ENCODE assay signal across 1 cellular context in the genomic region with DNA sequence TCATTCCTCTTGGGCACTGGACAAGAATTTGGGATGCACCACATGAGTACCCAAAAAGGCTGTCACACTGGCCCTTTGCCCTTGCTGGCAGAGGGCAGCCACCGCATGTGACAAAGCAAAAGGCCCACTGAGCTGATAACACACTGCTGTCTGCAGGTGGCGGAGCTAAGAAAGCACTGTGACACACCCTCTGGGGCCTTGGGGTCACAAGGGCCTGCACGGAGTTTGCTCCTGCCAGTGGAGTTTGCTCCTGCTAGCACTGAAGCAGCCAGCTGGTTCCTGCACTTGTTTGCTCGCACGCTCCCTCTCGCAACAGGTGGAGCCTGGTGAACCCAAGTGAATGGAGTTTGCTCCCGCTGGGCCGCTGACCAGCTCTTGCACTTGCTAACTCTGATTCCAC.
TF ChIP-seq lines count a peak whose summit lies in the region.

No MANE protein-coding gene starts in this region.

TF ChIP-seq in HepG2, 621 proteins besides CTCF, POLR2A, EP300 and RAD21 (continued from another document and continues in another):
- TF ChIP-seq, protein P1, sequence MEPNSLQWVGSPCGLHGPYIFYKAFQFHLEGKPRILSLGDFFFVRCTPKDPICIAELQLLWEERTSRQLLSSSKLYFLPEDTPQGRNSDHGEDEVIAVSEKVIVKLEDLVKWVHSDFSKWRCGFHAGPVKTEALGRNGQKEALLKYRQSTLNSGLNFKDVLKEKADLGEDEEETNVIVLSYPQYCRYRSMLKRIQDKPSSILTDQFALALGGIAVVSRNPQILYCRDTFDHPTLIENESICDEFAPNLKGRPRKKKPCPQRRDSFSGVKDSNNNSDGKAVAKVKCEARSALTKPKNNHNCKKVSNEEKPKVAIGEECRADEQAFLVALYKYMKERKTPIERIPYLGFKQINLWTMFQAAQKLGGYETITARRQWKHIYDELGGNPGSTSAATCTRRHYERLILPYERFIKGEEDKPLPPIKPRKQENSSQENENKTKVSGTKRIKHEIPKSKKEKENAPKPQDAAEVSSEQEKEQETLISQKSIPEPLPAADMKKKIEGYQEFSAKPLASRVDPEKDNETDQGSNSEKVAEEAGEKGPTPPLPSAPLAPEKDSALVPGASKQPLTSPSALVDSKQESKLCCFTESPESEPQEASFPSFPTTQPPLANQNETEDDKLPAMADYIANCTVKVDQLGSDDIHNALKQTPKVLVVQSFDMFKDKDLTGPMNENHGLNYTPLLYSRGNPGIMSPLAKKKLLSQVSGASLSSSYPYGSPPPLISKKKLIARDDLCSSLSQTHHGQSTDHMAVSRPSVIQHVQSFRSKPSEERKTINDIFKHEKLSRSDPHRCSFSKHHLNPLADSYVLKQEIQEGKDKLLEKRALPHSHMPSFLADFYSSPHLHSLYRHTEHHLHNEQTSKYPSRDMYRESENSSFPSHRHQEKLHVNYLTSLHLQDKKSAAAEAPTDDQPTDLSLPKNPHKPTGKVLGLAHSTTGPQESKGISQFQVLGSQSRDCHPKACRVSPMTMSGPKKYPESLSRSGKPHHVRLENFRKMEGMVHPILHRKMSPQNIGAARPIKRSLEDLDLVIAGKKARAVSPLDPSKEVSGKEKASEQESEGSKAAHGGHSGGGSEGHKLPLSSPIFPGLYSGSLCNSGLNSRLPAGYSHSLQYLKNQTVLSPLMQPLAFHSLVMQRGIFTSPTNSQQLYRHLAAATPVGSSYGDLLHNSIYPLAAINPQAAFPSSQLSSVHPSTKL (CRISPR knock-in tag; IDR thresholded peaks at IDR 0.05) = peak; percentile 73
- TF ChIP-seq, protein P2, sequence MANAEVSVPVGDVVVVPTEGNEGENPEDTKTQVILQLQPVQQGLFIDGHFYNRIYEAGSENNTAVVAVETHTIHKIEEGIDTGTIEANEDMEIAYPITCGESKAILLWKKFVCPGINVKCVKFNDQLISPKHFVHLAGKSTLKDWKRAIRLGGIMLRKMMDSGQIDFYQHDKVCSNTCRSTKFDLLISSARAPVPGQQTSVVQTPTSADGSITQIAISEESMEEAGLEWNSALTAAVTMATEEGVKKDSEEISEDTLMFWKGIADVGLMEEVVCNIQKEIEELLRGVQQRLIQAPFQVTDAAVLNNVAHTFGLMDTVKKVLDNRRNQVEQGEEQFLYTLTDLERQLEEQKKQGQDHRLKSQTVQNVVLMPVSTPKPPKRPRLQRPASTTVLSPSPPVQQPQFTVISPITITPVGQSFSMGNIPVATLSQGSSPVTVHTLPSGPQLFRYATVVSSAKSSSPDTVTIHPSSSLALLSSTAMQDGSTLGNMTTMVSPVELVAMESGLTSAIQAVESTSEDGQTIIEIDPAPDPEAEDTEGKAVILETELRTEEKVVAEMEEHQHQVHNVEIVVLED (CRISPR knock-in tag; IDR thresholded peaks at IDR 0.05; ENCODE audit: borderline replicate concordance) = peak; percentile 48; the same call in 1 of the 2 replicates
- TF ChIP-seq, protein P3, sequence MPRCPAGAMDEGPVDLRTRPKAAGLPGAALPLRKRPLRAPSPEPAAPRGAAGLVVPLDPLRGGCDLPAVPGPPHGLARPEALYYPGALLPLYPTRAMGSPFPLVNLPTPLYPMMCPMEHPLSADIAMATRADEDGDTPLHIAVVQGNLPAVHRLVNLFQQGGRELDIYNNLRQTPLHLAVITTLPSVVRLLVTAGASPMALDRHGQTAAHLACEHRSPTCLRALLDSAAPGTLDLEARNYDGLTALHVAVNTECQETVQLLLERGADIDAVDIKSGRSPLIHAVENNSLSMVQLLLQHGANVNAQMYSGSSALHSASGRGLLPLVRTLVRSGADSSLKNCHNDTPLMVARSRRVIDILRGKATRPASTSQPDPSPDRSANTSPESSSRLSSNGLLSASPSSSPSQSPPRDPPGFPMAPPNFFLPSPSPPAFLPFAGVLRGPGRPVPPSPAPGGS (CRISPR knock-in tag; IDR thresholded peaks at IDR 0.05) = 0 out of 2 replicates have a peak, but pooled peaks have one; percentile 19
- TF ChIP-seq, protein P4, sequence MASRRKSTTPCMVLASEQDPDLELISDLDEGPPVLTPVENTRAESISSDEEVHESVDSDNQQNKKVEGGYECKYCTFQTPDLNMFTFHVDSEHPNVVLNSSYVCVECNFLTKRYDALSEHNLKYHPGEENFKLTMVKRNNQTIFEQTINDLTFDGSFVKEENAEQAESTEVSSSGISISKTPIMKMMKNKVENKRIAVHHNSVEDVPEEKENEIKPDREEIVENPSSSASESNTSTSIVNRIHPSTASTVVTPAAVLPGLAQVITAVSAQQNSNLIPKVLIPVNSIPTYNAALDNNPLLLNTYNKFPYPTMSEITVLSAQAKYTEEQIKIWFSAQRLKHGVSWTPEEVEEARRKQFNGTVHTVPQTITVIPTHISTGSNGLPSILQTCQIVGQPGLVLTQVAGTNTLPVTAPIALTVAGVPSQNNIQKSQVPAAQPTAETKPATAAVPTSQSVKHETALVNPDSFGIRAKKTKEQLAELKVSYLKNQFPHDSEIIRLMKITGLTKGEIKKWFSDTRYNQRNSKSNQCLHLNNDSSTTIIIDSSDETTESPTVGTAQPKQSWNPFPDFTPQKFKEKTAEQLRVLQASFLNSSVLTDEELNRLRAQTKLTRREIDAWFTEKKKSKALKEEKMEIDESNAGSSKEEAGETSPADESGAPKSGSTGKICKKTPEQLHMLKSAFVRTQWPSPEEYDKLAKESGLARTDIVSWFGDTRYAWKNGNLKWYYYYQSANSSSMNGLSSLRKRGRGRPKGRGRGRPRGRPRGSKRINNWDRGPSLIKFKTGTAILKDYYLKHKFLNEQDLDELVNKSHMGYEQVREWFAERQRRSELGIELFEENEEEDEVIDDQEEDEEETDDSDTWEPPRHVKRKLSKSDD (CRISPR knock-in tag; IDR thresholded peaks at IDR 0.05; ENCODE audit: low read depth) = 0 out of 2 replicates have a peak, but pooled peaks have one; percentile 55
- TF ChIP-seq ARNTL (CRISPR knock-in tag; IDR thresholded peaks at IDR 0.05) = peak; percentile 60; the same call in 1 of the 2 replicates
- peak; percentile 47; the same call in 1 of the 2 replicates for TF ChIP-seq ZNF350 (CRISPR knock-in tag; IDR thresholded peaks at IDR 0.05; ENCODE audit: borderline replicate concordance, low read depth)
- TF ChIP-seq ZNF629 (CRISPR knock-in tag; conservative IDR thresholded peaks at IDR 0.05) = 0 out of 2 replicates have a peak, but pooled peaks have one; percentile 26
- TF ChIP-seq CCDC6 (CRISPR knock-in tag; IDR thresholded peaks at IDR 0.05) = no peak
- TF ChIP-seq, protein P5, sequence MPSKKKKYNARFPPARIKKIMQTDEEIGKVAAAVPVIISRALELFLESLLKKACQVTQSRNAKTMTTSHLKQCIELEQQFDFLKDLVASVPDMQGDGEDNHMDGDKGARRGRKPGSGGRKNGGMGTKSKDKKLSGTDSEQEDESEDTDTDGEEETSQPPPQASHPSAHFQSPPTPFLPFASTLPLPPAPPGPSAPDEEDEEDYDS (CRISPR knock-in tag; IDR thresholded peaks at IDR 0.05) = 0 out of 2 replicates have a peak, but pooled peaks have one; percentile 32
- TF ChIP-seq, protein P6, sequence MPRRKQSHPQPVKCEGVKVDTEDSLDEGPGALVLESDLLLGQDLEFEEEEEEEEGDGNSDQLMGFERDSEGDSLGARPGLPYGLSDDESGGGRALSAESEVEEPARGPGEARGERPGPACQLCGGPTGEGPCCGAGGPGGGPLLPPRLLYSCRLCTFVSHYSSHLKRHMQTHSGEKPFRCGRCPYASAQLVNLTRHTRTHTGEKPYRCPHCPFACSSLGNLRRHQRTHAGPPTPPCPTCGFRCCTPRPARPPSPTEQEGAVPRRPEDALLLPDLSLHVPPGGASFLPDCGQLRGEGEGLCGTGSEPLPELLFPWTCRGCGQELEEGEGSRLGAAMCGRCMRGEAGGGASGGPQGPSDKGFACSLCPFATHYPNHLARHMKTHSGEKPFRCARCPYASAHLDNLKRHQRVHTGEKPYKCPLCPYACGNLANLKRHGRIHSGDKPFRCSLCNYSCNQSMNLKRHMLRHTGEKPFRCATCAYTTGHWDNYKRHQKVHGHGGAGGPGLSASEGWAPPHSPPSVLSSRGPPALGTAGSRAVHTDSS (CRISPR knock-in tag; conservative IDR thresholded peaks at IDR 0.05) = no peak
- peak; percentile 53 for TF ChIP-seq SAP130 (CRISPR knock-in tag; IDR thresholded peaks at IDR 0.05; ENCODE audit: low read depth)
- TF ChIP-seq ZFX (CRISPR knock-in tag; IDR thresholded peaks at IDR 0.05; ENCODE audit: low read depth) = peak; percentile 70
- TF ChIP-seq ZNF678 (CRISPR knock-in tag; IDR thresholded peaks at IDR 0.05) = no peak
- TF ChIP-seq LCORL (IDR thresholded peaks at IDR 0.05) = no peak
- TF ChIP-seq LCORL (CRISPR knock-in tag; IDR thresholded peaks at IDR 0.05) = peak; percentile 35; the same call in 1 of the 2 replicates
- no peak for TF ChIP-seq FOXA1 (IDR thresholded peaks at IDR 0.05)
- peak; percentile 33; the same call in 1 of the 2 replicates for TF ChIP-seq FOXA1 (CRISPR knock-in tag; IDR thresholded peaks at IDR 0.05)
- TF ChIP-seq MEF2D (CRISPR knock-in tag; IDR thresholded peaks at IDR 0.05) = 0 out of 2 replicates have a peak, but pooled peaks have one; percentile 18
- peak; percentile 43; the same call in 1 of the 2 replicates for TF ChIP-seq YEATS4 (CRISPR knock-in tag; IDR thresholded peaks at IDR 0.05; ENCODE audit: borderline replicate concordance)
- TF ChIP-seq, protein P7, sequence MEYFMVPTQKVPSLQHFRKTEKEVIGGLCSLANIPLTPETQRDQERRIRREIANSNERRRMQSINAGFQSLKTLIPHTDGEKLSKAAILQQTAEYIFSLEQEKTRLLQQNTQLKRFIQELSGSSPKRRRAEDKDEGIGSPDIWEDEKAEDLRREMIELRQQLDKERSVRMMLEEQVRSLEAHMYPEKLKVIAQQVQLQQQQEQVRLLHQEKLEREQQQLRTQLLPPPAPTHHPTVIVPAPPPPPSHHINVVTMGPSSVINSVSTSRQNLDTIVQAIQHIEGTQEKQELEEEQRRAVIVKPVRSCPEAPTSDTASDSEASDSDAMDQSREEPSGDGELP (IDR thresholded peaks at IDR 0.05; ENCODE audit: borderline replicate concordance, low read depth) = peak; percentile 96
- TF ChIP-seq NCOA1 (CRISPR knock-in tag; IDR thresholded peaks at IDR 0.05) = peak; percentile 66; the same call in 1 of the 2 replicates
- TF ChIP-seq ZNF136 (CRISPR knock-in tag; IDR thresholded peaks at IDR 0.05; ENCODE audit: low read depth) = 0 out of 2 replicates have a peak, but pooled peaks have one; percentile 54
- TF ChIP-seq, protein P8, sequence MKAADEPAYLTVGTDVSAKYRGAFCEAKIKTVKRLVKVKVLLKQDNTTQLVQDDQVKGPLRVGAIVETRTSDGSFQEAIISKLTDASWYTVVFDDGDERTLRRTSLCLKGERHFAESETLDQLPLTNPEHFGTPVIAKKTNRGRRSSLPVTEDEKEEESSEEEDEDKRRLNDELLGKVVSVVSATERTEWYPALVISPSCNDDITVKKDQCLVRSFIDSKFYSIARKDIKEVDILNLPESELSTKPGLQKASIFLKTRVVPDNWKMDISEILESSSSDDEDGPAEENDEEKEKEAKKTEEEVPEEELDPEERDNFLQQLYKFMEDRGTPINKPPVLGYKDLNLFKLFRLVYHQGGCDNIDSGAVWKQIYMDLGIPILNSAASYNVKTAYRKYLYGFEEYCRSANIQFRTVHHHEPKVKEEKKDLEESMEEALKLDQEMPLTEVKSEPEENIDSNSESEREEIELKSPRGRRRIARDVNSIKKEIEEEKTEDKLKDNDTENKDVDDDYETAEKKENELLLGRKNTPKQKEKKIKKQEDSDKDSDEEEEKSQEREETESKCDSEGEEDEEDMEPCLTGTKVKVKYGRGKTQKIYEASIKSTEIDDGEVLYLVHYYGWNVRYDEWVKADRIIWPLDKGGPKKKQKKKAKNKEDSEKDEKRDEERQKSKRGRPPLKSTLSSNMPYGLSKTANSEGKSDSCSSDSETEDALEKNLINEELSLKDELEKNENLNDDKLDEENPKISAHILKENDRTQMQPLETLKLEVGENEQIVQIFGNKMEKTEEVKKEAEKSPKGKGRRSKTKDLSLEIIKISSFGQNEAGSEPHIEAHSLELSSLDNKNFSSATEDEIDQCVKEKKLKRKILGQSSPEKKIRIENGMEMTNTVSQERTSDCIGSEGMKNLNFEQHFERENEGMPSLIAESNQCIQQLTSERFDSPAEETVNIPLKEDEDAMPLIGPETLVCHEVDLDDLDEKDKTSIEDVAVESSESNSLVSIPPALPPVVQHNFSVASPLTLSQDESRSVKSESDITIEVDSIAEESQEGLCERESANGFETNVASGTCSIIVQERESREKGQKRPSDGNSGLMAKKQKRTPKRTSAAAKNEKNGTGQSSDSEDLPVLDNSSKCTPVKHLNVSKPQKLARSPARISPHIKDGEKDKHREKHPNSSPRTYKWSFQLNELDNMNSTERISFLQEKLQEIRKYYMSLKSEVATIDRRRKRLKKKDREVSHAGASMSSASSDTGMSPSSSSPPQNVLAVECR (CRISPR knock-in tag; IDR thresholded peaks at IDR 0.05; ENCODE audit: borderline replicate concordance) = peak; percentile 61; the same call in 1 of the 2 replicates
- TF ChIP-seq NONO (IDR thresholded peaks at IDR 0.05) = no peak
- TF ChIP-seq NONO (CRISPR knock-in tag; conservative IDR thresholded peaks at IDR 0.05) = peak; percentile 79; the same call in 1 of the 2 replicates
- peak; percentile 87 for TF ChIP-seq MTA1 (CRISPR knock-in tag; IDR thresholded peaks at IDR 0.05; ENCODE audit: borderline replicate concordance)
- TF ChIP-seq BHLHE40 (IDR thresholded peaks at IDR 0.05; ENCODE audit: low read length) = peak; percentile 55; the same call in 1 of the 2 replicates
- TF ChIP-seq NCOA2 (CRISPR knock-in tag; IDR thresholded peaks at IDR 0.05) = peak; percentile 25; the same call in 1 of the 2 replicates
- no peak for TF ChIP-seq SOX13 (IDR thresholded peaks at IDR 0.05)
- TF ChIP-seq SOX13 (CRISPR knock-in tag; conservative IDR thresholded peaks at IDR 0.05 in 1 of 2, IDR thresholded peaks at IDR 0.05 in 1 of 2) = peak in 1 of 2 experiments; percentile 47; a peak in 2 of 4 replicates
- 0 out of 2 replicates have a peak, but pooled peaks have one; percentile 42 for TF ChIP-seq ZNF564 (CRISPR knock-in tag; IDR thresholded peaks at IDR 0.05)
- TF ChIP-seq BRCA1 (CRISPR knock-in tag; IDR thresholded peaks at IDR 0.05) = no peak
- TF ChIP-seq, protein P9, sequence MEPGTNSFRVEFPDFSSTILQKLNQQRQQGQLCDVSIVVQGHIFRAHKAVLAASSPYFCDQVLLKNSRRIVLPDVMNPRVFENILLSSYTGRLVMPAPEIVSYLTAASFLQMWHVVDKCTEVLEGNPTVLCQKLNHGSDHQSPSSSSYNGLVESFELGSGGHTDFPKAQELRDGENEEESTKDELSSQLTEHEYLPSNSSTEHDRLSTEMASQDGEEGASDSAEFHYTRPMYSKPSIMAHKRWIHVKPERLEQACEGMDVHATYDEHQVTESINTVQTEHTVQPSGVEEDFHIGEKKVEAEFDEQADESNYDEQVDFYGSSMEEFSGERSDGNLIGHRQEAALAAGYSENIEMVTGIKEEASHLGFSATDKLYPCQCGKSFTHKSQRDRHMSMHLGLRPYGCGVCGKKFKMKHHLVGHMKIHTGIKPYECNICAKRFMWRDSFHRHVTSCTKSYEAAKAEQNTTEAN (CRISPR knock-in tag; conservative IDR thresholded peaks at IDR 0.05) = peak; percentile 99
- no peak for TF ChIP-seq ZNF329 (CRISPR knock-in tag; IDR thresholded peaks at IDR 0.05; ENCODE audit: low read depth)
- peak; percentile 69; the same call in 1 of the 2 replicates for TF ChIP-seq ESRRA (CRISPR knock-in tag; IDR thresholded peaks at IDR 0.05; ENCODE audit: low read depth)
- TF ChIP-seq ZNF879 (CRISPR knock-in tag; IDR thresholded peaks at IDR 0.05) = 0 out of 2 replicates have a peak, but pooled peaks have one; percentile 57
- 0 out of 2 replicates have a peak, but pooled peaks have one; percentile 16 for TF ChIP-seq FOSL2 (CRISPR knock-in tag; IDR thresholded peaks at IDR 0.05)
- TF ChIP-seq SALL1 (CRISPR knock-in tag; IDR thresholded peaks at IDR 0.05) = peak; percentile 74
- peak; percentile 44; the same call in 1 of the 2 replicates for TF ChIP-seq ZNF768 (CRISPR knock-in tag; IDR thresholded peaks at IDR 0.05)
- TF ChIP-seq ZNF264 (CRISPR knock-in tag; IDR thresholded peaks at IDR 0.05) = peak; percentile 53; the same call in 1 of the 2 replicates
- peak; percentile 94 for TF ChIP-seq HNF4G (IDR thresholded peaks at IDR 0.05; ENCODE audit: borderline replicate concordance, low read depth, low read length)
- TF ChIP-seq HNF4G (CRISPR knock-in tag; IDR thresholded peaks at IDR 0.05; ENCODE audit: borderline replicate concordance, low read depth) = peak; percentile 82
